1 cellular context compared by ENCODE assay signal in genomic region chr1:63911049-63911448, GRCh38.
TF ChIP-seq lines count a peak whose summit lies in the region.

No MANE protein-coding gene starts in this region.

TF ChIP-seq in HepG2, 621 proteins besides CTCF, POLR2A, EP300 and RAD21 (continued from another document):
- TF ChIP-seq HINFP (CRISPR knock-in tag; IDR thresholded peaks at IDR 0.05; ENCODE audit: low read depth) (no peak), ZNF235 (CRISPR knock-in tag; IDR thresholded peaks at IDR 0.05; ENCODE audit: borderline replicate concordance) (no peak)
